14 cellular contexts compared by ENCODE assay signal in the genomic region with DNA sequence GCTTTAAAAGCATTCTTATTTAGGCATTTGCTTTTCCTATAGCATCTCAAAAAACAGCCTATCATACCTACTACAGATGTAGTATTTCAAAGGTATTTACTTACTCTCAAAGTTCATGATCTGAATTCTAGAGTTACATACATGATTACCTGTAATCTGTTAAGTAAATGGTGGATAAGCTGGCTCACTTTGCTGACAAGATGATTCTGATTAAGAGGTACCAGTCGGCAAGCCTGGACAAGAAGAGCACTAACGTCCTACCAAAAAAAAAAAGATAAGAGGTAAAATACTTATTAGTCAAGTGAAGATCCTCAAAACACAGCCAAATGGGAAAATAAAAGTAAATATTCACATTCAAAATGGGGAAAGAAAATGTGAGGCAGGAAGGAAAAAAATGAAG. TPM values are rescaled to one million over a fixed set of nuclear protein-coding genes. Genes with fewer than 3 reads are reported as not detected.
DNase-seq lines count a peak whose midpoint lies in the region; ATAC-seq and TF ChIP-seq lines count a peak whose summit lies in the region.
"Had no signal": no experiment of that assay in that cellular context is flagged by ENCODE, and none has a peak within 500 bp of the region (broad histone marks: within the 10 kb centered on the region; RNA-seq: fewer than 3 reads in every experiment).

No MANE protein-coding gene starts in this region.

- DNase-seq in activated CD8-positive, alpha-beta T cell treated with anti-CD3 and anti-CD28 coated beads for 36 hours: no peak
- no peak for DNase-seq in activated CD8-positive, alpha-beta T cell treated with anti-CD3 and anti-CD28 coated beads, Interleukin-2, amount 10 ng/mL, durations not matched to agents 7 days and 5 days
- DNase-seq in WERI-Rb-1 (peak; percentile 49), neural crest cell (ENCODE audit: low read depth, low spot score) (no peak), NCI-H146 (lab: John Stamatoyannopoulos, UW) (no peak), NK-92 (lab: John Stamatoyannopoulos, UW; ENCODE audit: unreplicated experiment) (no peak)
- DNase-seq in central memory CD8-positive, alpha-beta T cell (ENCODE audit: low spot score in 2 of 2): no peak
- DNase-seq: DMS 273 treated with DMSO at 0.1 percent for 48 hours, NCI-H1048, NCI-H1694, NCI-H774, SHP77 treated with DMSO at 0.1 percent for 48 hours had no signal

- peaks cover 26% of the 10 kb centered on the region for H3K4me1 Mint-ChIP-seq in activated CD8-positive, alpha-beta T cell treated with anti-CD3 and anti-CD28 coated beads for 36 hours (ENCODE audit: low read depth)
- H3K4me1 Mint-ChIP-seq in activated CD8-positive, alpha-beta T cell treated with anti-CD3 and anti-CD28 coated beads, Interleukin-2, amount 10 ng/mL, durations not matched to agents 7 days and 5 days (ENCODE audit: low read depth): peaks cover 30% of the 10 kb centered on the region
- peaks cover 19% of the 10 kb centered on the region for H3K4me1 Mint-ChIP-seq in central memory CD8-positive, alpha-beta T cell
- H3K4me1 Mint-ChIP-seq in neural crest cell: peaks cover 22% of the 10 kb centered on the region

- no peak overlapping the region for H3K4me3 Mint-ChIP-seq in activated CD8-positive, alpha-beta T cell treated with anti-CD3 and anti-CD28 coated beads for 36 hours
- H3K4me3 Mint-ChIP-seq in activated CD8-positive, alpha-beta T cell treated with anti-CD3 and anti-CD28 coated beads, Interleukin-2, amount 10 ng/mL, durations not matched to agents 7 days and 5 days: no peak overlapping the region
- H3K4me3 Mint-ChIP-seq in central memory CD8-positive, alpha-beta T cell: no peak overlapping the region
- peak overlapping the region; percentile 58 for H3K4me3 Mint-ChIP-seq in neural crest cell
- H3K4me3 Mint-ChIP-seq: GM23338 had no signal

- peaks cover 18% of the 10 kb centered on the region for H3K36me3 Mint-ChIP-seq in activated CD8-positive, alpha-beta T cell treated with anti-CD3 and anti-CD28 coated beads for 36 hours (ENCODE audit: low read depth)
- H3K36me3 Mint-ChIP-seq in activated CD8-positive, alpha-beta T cell treated with anti-CD3 and anti-CD28 coated beads, Interleukin-2, amount 10 ng/mL, durations not matched to agents 7 days and 5 days (ENCODE audit: low read depth): peaks cover 27% of the 10 kb centered on the region
- peaks cover 26% of the 10 kb centered on the region for H3K36me3 Mint-ChIP-seq in central memory CD8-positive, alpha-beta T cell (ENCODE audit: insufficient read depth)
- no peaks in the 10 kb centered on the region for H3K36me3 Mint-ChIP-seq in neural crest cell (ENCODE audit: low read depth)

- no peak overlapping the region for H3K4me3 ChIP-seq in WERI-Rb-1 (ENCODE audit: low read depth, low read length)
- H3K4me3 ChIP-seq: GM23338, K562 had no signal

- peak overlapping the region; percentile 53 for H3K27ac Mint-ChIP-seq in activated CD8-positive, alpha-beta T cell treated with anti-CD3 and anti-CD28 coated beads for 36 hours
- no peak overlapping the region for H3K27ac Mint-ChIP-seq in activated CD8-positive, alpha-beta T cell treated with anti-CD3 and anti-CD28 coated beads, Interleukin-2, amount 10 ng/mL, durations not matched to agents 7 days and 5 days
- H3K27ac Mint-ChIP-seq in central memory CD8-positive, alpha-beta T cell (ENCODE audit: low read depth): peak overlapping the region; percentile 88
- H3K27ac Mint-ChIP-seq in neural crest cell (ENCODE audit: unreplicated experiment): no peak overlapping the region
- H3K27ac Mint-ChIP-seq: GM23338 had no signal

- POLR2A ChIA-PET in activated CD8-positive, alpha-beta T cell treated with anti-CD3 and anti-CD28 coated beads for 36 hours (lab: Charles Lee): no interaction called here
- POLR2A ChIA-PET in activated CD8-positive, alpha-beta T cell treated with anti-CD3 and anti-CD28 coated beads, Interleukin-2, amount 10 ng/mL, durations not matched to agents 7 days and 5 days (lab: Charles Lee): no interaction called here

- TF ChIP-seq CTCF in activated CD8-positive, alpha-beta T cell treated with anti-CD3 and anti-CD28 coated beads for 36 hours (IDR thresholded peaks at IDR 0.05): no peak
- TF ChIP-seq CTCF in WERI-Rb-1 (IDR thresholded peaks at IDR 0.05; ENCODE audit: low read depth, low read length): no peak
- no peak for TF ChIP-seq CTCF in neural crest cell (conservative IDR thresholded peaks at IDR 0.05)

- CTCF ChIA-PET in activated CD8-positive, alpha-beta T cell treated with anti-CD3 and anti-CD28 coated beads for 36 hours (lab: Charles Lee): no interaction called here
- CTCF ChIA-PET in activated CD8-positive, alpha-beta T cell treated with anti-CD3 and anti-CD28 coated beads, Interleukin-2, amount 10 ng/mL, durations not matched to agents 7 days and 5 days (lab: Charles Lee): interaction anchor here (0.5 to 2.2 kb wide), 3 partner anchors 12 to 497 kb away, joined by 3 to 6 read pairs (median 6); no protein-coding TSS in a partner anchor

- H3K27me3 Mint-ChIP-seq in activated CD8-positive, alpha-beta T cell treated with anti-CD3 and anti-CD28 coated beads for 36 hours: no peaks in the 10 kb centered on the region
- no peaks in the 10 kb centered on the region for H3K27me3 Mint-ChIP-seq in activated CD8-positive, alpha-beta T cell treated with anti-CD3 and anti-CD28 coated beads, Interleukin-2, amount 10 ng/mL, durations not matched to agents 7 days and 5 days (ENCODE audit: low read depth)
- no peaks in the 10 kb centered on the region for H3K27me3 Mint-ChIP-seq in central memory CD8-positive, alpha-beta T cell
- no peaks in the 10 kb centered on the region for H3K27me3 Mint-ChIP-seq in neural crest cell (ENCODE audit: low read depth)

- H3K9me3 Mint-ChIP-seq in activated CD8-positive, alpha-beta T cell treated with anti-CD3 and anti-CD28 coated beads for 36 hours: no peaks in the 10 kb centered on the region
- no peaks in the 10 kb centered on the region for H3K9me3 Mint-ChIP-seq in activated CD8-positive, alpha-beta T cell treated with anti-CD3 and anti-CD28 coated beads, Interleukin-2, amount 10 ng/mL, durations not matched to agents 7 days and 5 days (ENCODE audit: insufficient read depth)
- no peaks in the 10 kb centered on the region for H3K9me3 Mint-ChIP-seq in central memory CD8-positive, alpha-beta T cell
- H3K9me3 Mint-ChIP-seq in neural crest cell: no peaks in the 10 kb centered on the region
- H3K9me3 Mint-ChIP-seq: GM23338 had no signal

- H3K36me3 ChIP-seq in WERI-Rb-1: peaks cover 48% of the 10 kb centered on the region

- peak overlapping the region; percentile 93 for H3K27ac ChIP-seq in WERI-Rb-1

- intact Hi-C loops in activated CD8-positive, alpha-beta T cell treated with anti-CD3 and anti-CD28 coated beads for 36 hours (cut with micrococcal nuclease): no loop called here

- H3K27me3 ChIP-seq in WERI-Rb-1 (ENCODE audit: insufficient read depth, low read depth, severe bottlenecking): no peaks in the 10 kb centered on the region

- H3K9me3 ChIP-seq in WERI-Rb-1 (ENCODE audit: severe bottlenecking): no peaks in the 10 kb centered on the region

- no peak for ATAC-seq in activated CD8-positive, alpha-beta T cell treated with anti-CD3 and anti-CD28 coated beads for 36 hours
- no peak for ATAC-seq in activated CD8-positive, alpha-beta T cell treated with anti-CD3 and anti-CD28 coated beads, Interleukin-2, amount 10 ng/mL, durations not matched to agents 7 days and 5 days
- ATAC-seq in central memory CD8-positive, alpha-beta T cell (replicated peaks; ENCODE audit: extremely low read depth, poor library complexity, severe bottlenecking): no peak
- ATAC-seq: GM23338, K562 had no signal

RNA-seq across cellular contexts. Expression of a gene that starts 2.7 kb away (rescaled TPM):
- total RNA-seq in activated CD8-positive, alpha-beta T cell treated with anti-CD3 and anti-CD28 coated beads for 36 hours: 10 to 100 TPM; 27.7 to 29.0 TPM
- total RNA-seq in activated CD8-positive, alpha-beta T cell treated with anti-CD3 and anti-CD28 coated beads, Interleukin-2, amount 10 ng/mL, durations not matched to agents 7 days and 5 days: 10 to 100 TPM; 18.3 to 20.1 TPM
- total RNA-seq in neural crest cell: 33.2 and 36.6 TPM in 2 replicates

Comparison
In these comparisons a context has a peak if more than half of its experiments do, and no peak if none do; other contexts are left out.
1. H3K27ac Mint-ChIP-seq: peak in activated CD8-positive, alpha-beta T cell treated with anti-CD3 and anti-CD28 coated beads for 36 hours (single experiment) and central memory CD8-positive, alpha-beta T cell (single experiment); none in activated CD8-positive, alpha-beta T cell treated with anti-CD3 and anti-CD28 coated beads, Interleukin-2, amount 10 ng/mL, durations not matched to agents 7 days and 5 days (single experiment) and neural crest cell (single experiment).